ENCODE assay signal across 15 cellular contexts in genomic region chr12:122855071-122855829, GRCh38. TPM values are rescaled to one million over a fixed set of nuclear protein-coding genes. Genes with fewer than 3 reads are reported as not detected.
DNase-seq lines count a peak whose midpoint lies in the region; ATAC-seq and TF ChIP-seq lines count a peak whose summit lies in the region.
"Had no signal": no experiment of that assay in that cellular context is flagged by ENCODE, and none has a peak within 500 bp of the region (broad histone marks: within the 10 kb centered on the region; RNA-seq: fewer than 3 reads in every experiment).

No MANE protein-coding gene starts in this region.

- peak overlapping the region; percentile 19 to 83 for H3K27ac Mint-ChIP-seq in stimulated activated naive CD8-positive, alpha-beta T cell treated with anti-CD3 and anti-CD28 coated beads, Interleukin-15, amount 100 ng/mL, for 72 hours
- no peak overlapping the region for H3K27ac Mint-ChIP-seq in central memory CD8-positive, alpha-beta T cell (ENCODE audit: low read depth)
- H3K27ac Mint-ChIP-seq in nephron progenitor cell: peak overlapping the region; percentile 54

- H3K79me2 ChIP-seq in hepatocyte: no peaks in the 10 kb centered on the region

- H3K4me3 ChIP-seq in vagina (no peak overlapping the region), hepatocyte (no peak overlapping the region)
- H3K4me3 ChIP-seq: A549 had no signal

- no peaks in the 10 kb centered on the region for H3K9me3 ChIP-seq in vagina
- no peaks in the 10 kb centered on the region for H3K9me3 ChIP-seq in hepatocyte (ENCODE audit: low read depth)
- H3K9me3 ChIP-seq: A549 had no signal

- peaks cover 20% of the 10 kb centered on the region for H3K36me3 Mint-ChIP-seq in central memory CD8-positive, alpha-beta T cell (ENCODE audit: insufficient read depth)
- H3K36me3 Mint-ChIP-seq in nephron progenitor cell (ENCODE audit: low read depth): peaks cover 4% of the 10 kb centered on the region

- no peak for DNase-seq in stimulated activated naive CD8-positive, alpha-beta T cell treated with anti-CD3 and anti-CD28 coated beads, Interleukin-15, amount 100 ng/mL, for 72 hours
- DNase-seq in stimulated activated naive CD8-positive, alpha-beta T cell treated with anti-CD3 and anti-CD28 coated beads, Interleukin-15, Interleukin-2, amounts not matched to agents 100 U/mL and 50 U/mL, for 24 hours: no peak
- no peak for DNase-seq in central memory CD8-positive, alpha-beta T cell (ENCODE audit: low spot score in 2 of 2)
- DNase-seq in nephron progenitor cell (no peak), vagina (ENCODE audit: extremely low spot score in 2 of 2) (no peak), dedifferentiated amniotic fluid mesenchymal stem cell (ENCODE audit: extremely low spot score) (no peak), hepatocyte (ENCODE audit: low spot score) (no peak)
- DNase-seq: NCI-H1417 treated with DMSO at 0.1 percent for 48 hours, NCI-H226, NCI-H524, PC-3, RPMI8226 had no signal

- intact Hi-C loops in vagina (cut with DNase I): no loop called here

- peaks cover 0 to 24% of the 10 kb centered on the region in 2 donors for H3K36me3 ChIP-seq in vagina
- H3K36me3 ChIP-seq in hepatocyte (replicated peaks; ENCODE audit: insufficient read depth, low read depth): no peaks in the 10 kb centered on the region

- no peaks in the 10 kb centered on the region for H3K27me3 Mint-ChIP-seq in stimulated activated naive CD8-positive, alpha-beta T cell treated with anti-CD3 and anti-CD28 coated beads, Interleukin-15, amount 100 ng/mL, for 72 hours
- no peaks in the 10 kb centered on the region for H3K27me3 Mint-ChIP-seq in central memory CD8-positive, alpha-beta T cell
- no peaks in the 10 kb centered on the region for H3K27me3 Mint-ChIP-seq in nephron progenitor cell (ENCODE audit: low read depth, poor library complexity)

- no peaks in the 10 kb centered on the region for H4K20me1 ChIP-seq in hepatocyte (ENCODE audit: insufficient read depth, poor library complexity, severe bottlenecking)

- ATAC-seq in stimulated activated naive CD8-positive, alpha-beta T cell treated with anti-CD3 and anti-CD28 coated beads, Interleukin-15, amount 100 ng/mL, for 72 hours: no peak
- ATAC-seq in stimulated activated naive CD8-positive, alpha-beta T cell treated with anti-CD3 and anti-CD28 coated beads, Interleukin-15, Interleukin-2, amounts not matched to agents 100 U/mL and 50 U/mL, for 24 hours: no peak
- no peak for ATAC-seq in central memory CD8-positive, alpha-beta T cell (replicated peaks; ENCODE audit: extremely low read depth, poor library complexity, severe bottlenecking)
- ATAC-seq in GM21529 (IDR thresholded peaks at IDR 0.05; ENCODE audit: unreplicated experiment): no peak
- ATAC-seq: A549, PC-3 had no signal

- no peaks in the 10 kb centered on the region for H3K9me3 Mint-ChIP-seq in stimulated activated naive CD8-positive, alpha-beta T cell treated with anti-CD3 and anti-CD28 coated beads, Interleukin-15, amount 100 ng/mL, for 72 hours
- H3K9me3 Mint-ChIP-seq in central memory CD8-positive, alpha-beta T cell: no peaks in the 10 kb centered on the region
- H3K9me3 Mint-ChIP-seq in nephron progenitor cell: no peaks in the 10 kb centered on the region

- no peak for TF ChIP-seq POLR2A in vagina (IDR thresholded peaks at IDR 0.05)

- H3K4me1 ChIP-seq in vagina (peaks cover 33% of the 10 kb centered on the region), hepatocyte (ENCODE audit: insufficient read depth) (no peaks in the 10 kb centered on the region)
- H3K4me1 ChIP-seq: A549 had no signal

- TF ChIP-seq CTCF in nephron progenitor cell (IDR thresholded peaks at IDR 0.05) (no peak), vagina (IDR thresholded peaks at IDR 0.05) (no peak), hepatocyte (IDR thresholded peaks at IDR 0.05; ENCODE audit: poor library complexity) (no peak)

- no peaks in the 10 kb centered on the region for H3K27me3 ChIP-seq in vagina
- no peaks in the 10 kb centered on the region for H3K27me3 ChIP-seq in hepatocyte

- no peak overlapping the region for H3K4me3 Mint-ChIP-seq in stimulated activated naive CD8-positive, alpha-beta T cell treated with anti-CD3 and anti-CD28 coated beads, Interleukin-15, amount 100 ng/mL, for 72 hours
- H3K4me3 Mint-ChIP-seq in central memory CD8-positive, alpha-beta T cell: peak overlapping the region; percentile 18
- no peak overlapping the region for H3K4me3 Mint-ChIP-seq in nephron progenitor cell

- H2AFZ ChIP-seq in hepatocyte: no peak overlapping the region

- no peaks in the 10 kb centered on the region for H3K9me2 ChIP-seq in hepatocyte (replicated peaks; ENCODE audit: insufficient read depth)

- H3K4me2 ChIP-seq in hepatocyte: no peak overlapping the region
- H3K4me2 ChIP-seq: A549 had no signal

- 93% methylated on average over 18 of the region's 24 CpGs for WGBS in hepatocyte (ENCODE audit: low lambda C conversion rate, missing lambda C conversion rate)

- peaks cover 6% of the 10 kb centered on the region for H3K4me1 Mint-ChIP-seq in stimulated activated naive CD8-positive, alpha-beta T cell treated with anti-CD3 and anti-CD28 coated beads, Interleukin-15, amount 100 ng/mL, for 72 hours
- H3K4me1 Mint-ChIP-seq in central memory CD8-positive, alpha-beta T cell: no peaks in the 10 kb centered on the region
- H3K4me1 Mint-ChIP-seq in nephron progenitor cell: peaks cover 33% of the 10 kb centered on the region

- H3K27ac ChIP-seq in vagina: no peak overlapping the region
- H3K27ac ChIP-seq in hepatocyte: no peak overlapping the region
- H3K27ac ChIP-seq: A549, C4-2B had no signal

RNA-seq across cellular contexts. Expression of gene HIP1R, which starts 20.0 kb away (rescaled TPM):
- total RNA-seq in vagina (66.0 TPM), hepatocyte (36.0 and 44.3 TPM in 2 replicates)
- 31.8 and 33.1 TPM in 2 replicates for polyA plus RNA-seq in hepatocyte

RNA-seq across cellular contexts. Expression of gene VPS37B, which starts 40.7 kb away (rescaled TPM):
- total RNA-seq in vagina: 34.9 TPM
- 23.5 and 24.7 TPM in 2 replicates for total RNA-seq in hepatocyte
- polyA plus RNA-seq in hepatocyte: 29.0 and 35.3 TPM in 2 replicates
